Comparison of ENCODE assay signal across 15 cellular contexts in genomic region chr1:97433520-97434175, GRCh38.
A peak's percentile ranks its signal among the peaks of the same experiment; 100 is the strongest.
DNase-seq lines count a peak whose midpoint lies in the region; ATAC-seq lines count a peak whose summit lies in the region.
"Had no signal": no experiment of that assay in that cellular context is flagged by ENCODE, and none has a peak within 500 bp of the region (broad histone marks: within the 10 kb centered on the region; RNA-seq: fewer than 3 reads in every experiment).

No MANE protein-coding gene starts in this region.

- no peaks in the 10 kb centered on the region for H3K27me3 ChIP-seq in subcutaneous abdominal adipose tissue (ENCODE audit: control insufficient read depth in 5 of 5, insufficient read depth in 4 of 5, low read length in 5 of 5)
- H3K27me3 ChIP-seq: sigmoid colon had no signal

- H3K4me1 ChIP-seq in subcutaneous abdominal adipose tissue (ENCODE audit: control insufficient read depth in 5 of 5, insufficient read depth in 5 of 5, low read length in 5 of 5): peaks cover 0 to 19% (median 8%) of the 10 kb centered on the region in 5 donors
- H3K4me1 ChIP-seq: sigmoid colon had no signal

- H3K9me3 ChIP-seq in SK-N-MC (ENCODE audit: low read depth, low read length) (no peaks in the 10 kb centered on the region), subcutaneous abdominal adipose tissue (ENCODE audit: control insufficient read depth in 5 of 5, low read length in 5 of 5) (no peaks in the 10 kb centered on the region)
- H3K9me3 ChIP-seq: sigmoid colon, thoracic aorta had no signal

- H3K27ac ChIP-seq in SK-N-MC: peak overlapping the region; percentile 98
- peak overlapping the region; percentile 1 for H3K27ac ChIP-seq in subcutaneous abdominal adipose tissue (ENCODE audit: low read depth, low read length)
- H3K27ac ChIP-seq: sigmoid colon, thoracic aorta had no signal

- H3K9ac ChIP-seq in SK-N-MC (ENCODE audit: insufficient read length) (peak overlapping the region; percentile 14), subcutaneous abdominal adipose tissue (ENCODE audit: low read length in 5 of 5) (no peak overlapping the region)

- H3K36me3 ChIP-seq in SK-N-MC (ENCODE audit: insufficient read depth, low read length) (no peaks in the 10 kb centered on the region), subcutaneous abdominal adipose tissue (ENCODE audit: control insufficient read depth in 5 of 5, insufficient read depth in 5 of 5, low read length in 5 of 5) (no peaks in the 10 kb centered on the region)
- H3K36me3 ChIP-seq: sigmoid colon, thoracic aorta had no signal

- H3K4me3 ChIP-seq in SK-N-MC (peak overlapping the region; percentile 68), subcutaneous abdominal adipose tissue (ENCODE audit: low read depth in 1 of 5, low read length in 5 of 5) (no peak overlapping the region)
- H3K4me3 ChIP-seq: sigmoid colon, thoracic aorta had no signal

- DNase-seq in SIG-M5 treated with dmso at 0.1 percent for 504 hours (lab: John Stamatoyannopoulos, UW; ENCODE audit: unreplicated experiment) (peak; percentile 3), SIG-M5 (lab: John Stamatoyannopoulos, UW) (no peak), SK-N-MC (ENCODE audit: low read depth, low spot score) (peak; percentile 95), fibroblast of peridontal ligament (ENCODE audit: extremely low read depth) (peak; percentile 96), NCI-H345 (lab: John Stamatoyannopoulos, UW) (no peak)
- DNase-seq: activated B cell treated with CpG ODN at 0.5 μM for 24 hours; activated T-cell treated with anti-CD3 and anti-CD28 coated beads, Interleukin-2, amount 50 U/mL, for 1 hour; anterior cingulate cortex; DMS79 treated with DMSO at 0.1 percent for 48 hours; Karpas-422; sigmoid colon had no signal

- ATAC-seq in GM21576 (IDR thresholded peaks at IDR 0.05; ENCODE audit: unreplicated experiment) (no peak), GM21360 (IDR thresholded peaks at IDR 0.05; ENCODE audit: unreplicated experiment) (no peak)

Comparison
In these comparisons a context has a peak if more than half of its experiments do, and no peak if none do; other contexts are left out.
1. DNase-seq: peak in SIG-M5 treated with dmso at 0.1 percent for 504 hours (single experiment), SK-N-MC (single experiment) and fibroblast of peridontal ligament (single experiment); none in SIG-M5 (single experiment) and NCI-H345 (single experiment).